Comparison of ENCODE assay signal across 8 cellular contexts in the genomic region with DNA sequence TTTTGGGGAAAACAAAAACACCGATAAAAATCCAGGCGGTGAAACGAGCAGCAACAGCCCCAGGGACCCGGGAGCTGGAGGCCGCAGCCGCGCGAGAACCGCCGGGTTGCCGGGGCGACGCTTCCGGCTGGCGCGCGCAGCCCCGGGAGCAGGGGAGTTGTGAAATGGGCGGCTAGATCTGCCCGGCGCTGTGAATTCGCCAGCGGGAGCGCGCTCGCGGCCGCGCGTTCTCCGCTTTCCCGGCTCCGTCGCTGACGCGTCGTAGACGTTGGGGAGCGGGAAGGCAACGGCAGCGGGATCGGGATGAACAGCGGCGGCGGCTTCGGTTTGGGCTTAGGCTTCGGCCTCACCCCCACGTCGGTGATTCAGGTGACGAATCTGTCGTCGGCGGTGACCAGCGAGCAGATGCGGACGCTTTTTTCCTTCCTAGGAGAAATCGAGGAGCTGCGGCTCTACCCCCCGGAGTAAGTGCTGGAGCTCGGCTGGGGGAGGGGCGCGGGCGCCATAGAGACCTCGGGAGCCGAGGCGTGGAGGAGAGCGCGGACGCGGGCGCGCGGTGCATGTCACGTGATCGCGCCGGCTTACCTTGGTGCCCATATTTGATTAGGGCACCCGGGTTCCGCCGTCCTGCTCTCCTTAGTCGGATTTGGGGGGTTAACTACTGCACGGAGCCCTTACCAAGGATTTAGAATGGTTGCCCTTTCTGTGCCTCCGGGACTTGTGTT. TPM values are rescaled to one million over a fixed set of nuclear protein-coding genes. Genes with fewer than 3 reads are reported as not detected.
DNase-seq lines count a peak whose midpoint lies in the region; ATAC-seq and TF ChIP-seq lines count a peak whose summit lies in the region.

A gene with protein sequence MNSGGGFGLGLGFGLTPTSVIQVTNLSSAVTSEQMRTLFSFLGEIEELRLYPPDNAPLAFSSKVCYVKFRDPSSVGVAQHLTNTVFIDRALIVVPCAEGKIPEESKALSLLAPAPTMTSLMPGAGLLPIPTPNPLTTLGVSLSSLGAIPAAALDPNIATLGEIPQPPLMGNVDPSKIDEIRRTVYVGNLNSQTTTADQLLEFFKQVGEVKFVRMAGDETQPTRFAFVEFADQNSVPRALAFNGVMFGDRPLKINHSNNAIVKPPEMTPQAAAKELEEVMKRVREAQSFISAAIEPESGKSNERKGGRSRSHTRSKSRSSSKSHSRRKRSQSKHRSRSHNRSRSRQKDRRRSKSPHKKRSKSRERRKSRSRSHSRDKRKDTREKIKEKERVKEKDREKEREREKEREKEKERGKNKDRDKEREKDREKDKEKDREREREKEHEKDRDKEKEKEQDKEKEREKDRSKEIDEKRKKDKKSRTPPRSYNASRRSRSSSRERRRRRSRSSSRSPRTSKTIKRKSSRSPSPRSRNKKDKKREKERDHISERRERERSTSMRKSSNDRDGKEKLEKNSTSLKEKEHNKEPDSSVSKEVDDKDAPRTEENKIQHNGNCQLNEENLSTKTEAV (plus strand): TSS at position 227 of the 725 bp plus-strand sequence. CDS start 77 bp downstream, at position 304.

- H3K9me3 Mint-ChIP-seq in dendritic cell treated with granulocyte-macrophage colony-stimulating factor and Interleukin-4, amounts not matched to agents 40 ng/mL and 50 ng/mL, for 4 days, result no peaks in the 10 kb centered on the region

- peak; percentile 97 for DNase-seq in NCI-H748 (lab: John Stamatoyannopoulos, UW; ENCODE audit: unreplicated experiment)
- peak; percentile 86 for DNase-seq in activated CD4-positive, alpha-beta T cell treated with anti-CD3 and anti-CD28 coated beads, Interleukin-2, amount 50 U/mL, for 4 hours
- DNase-seq in left lung, result peak; percentile 93 to 97
- DNase-seq in stimulated activated CD4-positive, alpha-beta T cell treated with anti-CD3 and anti-CD28 coated beads, Interleukin-2, amount 100 ng/mL, for 4 hours (ENCODE audit: low read depth), result peak; percentile 85

- peaks cover 18% of the 10 kb centered on the region for H3K36me3 Mint-ChIP-seq in dendritic cell treated with granulocyte-macrophage colony-stimulating factor and Interleukin-4, amounts not matched to agents 40 ng/mL and 50 ng/mL, for 4 days (ENCODE audit: low read depth)

- no peaks in the 10 kb centered on the region for H3K27me3 Mint-ChIP-seq in dendritic cell treated with granulocyte-macrophage colony-stimulating factor and Interleukin-4, amounts not matched to agents 40 ng/mL and 50 ng/mL, for 4 days

- no peaks in the 10 kb centered on the region for H3K27me3 ChIP-seq in left lung

- H3K4me3 ChIP-seq in left lung, result peak within 1 kb of the TSS; percentile 76 to 79

- peak within 1 kb of the TSS; percentile 89 for H3K4me3 Mint-ChIP-seq in dendritic cell treated with granulocyte-macrophage colony-stimulating factor and Interleukin-4, amounts not matched to agents 40 ng/mL and 50 ng/mL, for 4 days

- TF ChIP-seq CTCF in C4-2B (conservative IDR thresholded peaks at IDR 0.05) (no peak), left lung (IDR thresholded peaks at IDR 0.05) (no peak)

- ATAC-seq in GM19395 (IDR thresholded peaks at IDR 0.05; ENCODE audit: unreplicated experiment) (peak; percentile 90), HG03558 (IDR thresholded peaks at IDR 0.05; ENCODE audit: extremely low read depth, unreplicated experiment) (peak; percentile 78), left lung (peak; percentile 94)

- H3K27ac Mint-ChIP-seq in dendritic cell treated with granulocyte-macrophage colony-stimulating factor and Interleukin-4, amounts not matched to agents 40 ng/mL and 50 ng/mL, for 4 days, result peak within 1 kb of the TSS; percentile 99

- peaks cover 9% of the 10 kb centered on the region for H3K4me1 Mint-ChIP-seq in dendritic cell treated with granulocyte-macrophage colony-stimulating factor and Interleukin-4, amounts not matched to agents 40 ng/mL and 50 ng/mL, for 4 days (ENCODE audit: low read depth)

- no peaks in the 10 kb centered on the region for H3K36me3 ChIP-seq in left lung

- H3K27ac ChIP-seq in C4-2B (peak within 1 kb of the TSS; percentile 93), left lung (peak within 1 kb of the TSS; percentile 100)

- no peaks in the 10 kb centered on the region for H3K9me3 ChIP-seq in left lung

- intact Hi-C loops in dendritic cell treated with granulocyte-macrophage colony-stimulating factor and Interleukin-4, amounts not matched to agents 40 ng/mL and 50 ng/mL, for 4 days (cut with micrococcal nuclease), result loop anchor here (5.0 to 10.0 kb wide), 3 partner anchors 217 to 579 kb away; partner anchors contain the start of genes CENPK, ERBIN, PPWD1 and SHLD3
- intact Hi-C loops in left lung (cut with DNase I), result no loop called here

- H3K4me1 ChIP-seq in left lung, result peaks cover 0 to 44% of the 10 kb centered on the region in 2 donors

RNA-seq across cellular contexts. Expression of the gene that starts here (rescaled TPM):
- 10 to 100 TPM; 52.4 to 62.8 TPM for total RNA-seq in left lung

Comparison
In these comparisons a context has a peak if more than half of its experiments do, and no peak if none do; other contexts are left out.
1. Peak in every context shown above with its lines: DNase-seq, ATAC-seq, H3K4me3 ChIP-seq and H3K27ac ChIP-seq.